20 cellular contexts compared by ENCODE assay signal in the genomic region with DNA sequence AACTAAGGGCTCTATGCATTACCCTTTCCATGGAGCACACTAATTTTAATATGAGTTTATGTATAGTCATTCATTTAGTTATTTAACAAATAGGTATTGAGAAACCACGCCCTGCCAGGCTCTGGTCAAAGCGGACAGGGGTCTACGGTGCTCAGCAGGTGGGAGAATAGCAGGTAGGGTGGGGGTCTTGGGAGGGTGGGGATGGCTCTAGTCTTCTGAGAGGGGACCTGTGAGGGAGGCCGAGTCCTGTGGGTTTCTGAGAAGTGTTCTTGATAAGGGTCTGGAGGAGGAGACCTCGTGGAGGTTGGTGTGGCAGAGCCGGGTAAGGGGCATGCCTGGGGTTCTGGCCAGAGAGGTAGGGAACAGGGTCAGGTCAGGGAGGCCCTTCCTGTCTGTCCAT. TPM values are rescaled to one million over a fixed set of nuclear protein-coding genes. Genes with fewer than 3 reads are reported as not detected.
DNase-seq lines count a peak whose midpoint lies in the region; ATAC-seq and TF ChIP-seq lines count a peak whose summit lies in the region.
"Had no signal": no experiment of that assay in that cellular context is flagged by ENCODE, and none has a peak within 500 bp of the region (broad histone marks: within the 10 kb centered on the region; RNA-seq: fewer than 3 reads in every experiment).

No MANE protein-coding gene starts in this region.

- H3K4me3 Mint-ChIP-seq in memory B cell = peak overlapping the region; percentile 97
- no peak overlapping the region for H3K4me3 Mint-ChIP-seq in type B pancreatic cell
- H3K4me3 Mint-ChIP-seq: CD8-positive, alpha-beta memory T cell; GM23338 had no signal

- H3K27ac ChIP-seq in OCI-LY3 (ENCODE audit: low read length) = peak overlapping the region; percentile 99
- H3K27ac ChIP-seq in effector memory CD4-positive, alpha-beta T cell (ENCODE audit: insufficient read depth, low read length, poor library complexity, severe bottlenecking) = no peak overlapping the region
- H3K27ac ChIP-seq: epithelial cell of prostate, SJSA1, vagina had no signal

- peaks cover 58% of the 10 kb centered on the region for H3K4me1 Mint-ChIP-seq in memory B cell
- no peaks in the 10 kb centered on the region for H3K4me1 Mint-ChIP-seq in type B pancreatic cell (ENCODE audit: unreplicated experiment)
- H3K4me1 Mint-ChIP-seq: CD8-positive, alpha-beta memory T cell; GM23338 had no signal

- no peaks in the 10 kb centered on the region for H3K27me3 ChIP-seq in OCI-LY3 (ENCODE audit: low read depth, low read length)
- no peaks in the 10 kb centered on the region for H3K27me3 ChIP-seq in effector memory CD4-positive, alpha-beta T cell (replicated peaks; ENCODE audit: control insufficient read depth, insufficient read depth, low read length, poor library complexity, severe bottlenecking)
- H3K27me3 ChIP-seq: heart right ventricle, vagina had no signal

- H2AFZ ChIP-seq in OCI-LY3 (ENCODE audit: low read depth, low read length) = no peak overlapping the region
- H2AFZ ChIP-seq: GM23338 had no signal

- H3K9ac ChIP-seq in OCI-LY3 (ENCODE audit: low read length) = peak overlapping the region; percentile 99

- H3K4me3 ChIP-seq in GM12864 (ENCODE audit: low read depth, low read length) (peak overlapping the region; percentile 58), OCI-LY3 (ENCODE audit: low read length) (peak overlapping the region; percentile 84)
- no peak overlapping the region for H3K4me3 ChIP-seq in effector memory CD4-positive, alpha-beta T cell (ENCODE audit: insufficient read depth, low read depth, low read length, poor library complexity, severe bottlenecking)
- H3K4me3 ChIP-seq: GM23338, SJSA1, vagina had no signal

- H3K9me3 Mint-ChIP-seq in memory B cell (no peaks in the 10 kb centered on the region), type B pancreatic cell (no peaks in the 10 kb centered on the region)
- H3K9me3 Mint-ChIP-seq: activated naive CD4-positive, alpha-beta T cell treated with anti-CD3 and anti-CD28 coated beads, Interleukin-2, amount 50 U/mL, for 72 hours; CD8-positive, alpha-beta memory T cell had no signal

- peaks cover 58% of the 10 kb centered on the region for H3K4me1 ChIP-seq in OCI-LY3 (ENCODE audit: low read length)
- H3K4me1 ChIP-seq in effector memory CD4-positive, alpha-beta T cell (ENCODE audit: control insufficient read depth, insufficient read depth, low read length, poor library complexity, severe bottlenecking) = no peaks in the 10 kb centered on the region
- H3K4me1 ChIP-seq: SJSA1, vagina had no signal

- peaks cover 25% of the 10 kb centered on the region for H4K20me1 ChIP-seq in OCI-LY3 (ENCODE audit: insufficient read depth, low read length)

- H3K27ac Mint-ChIP-seq in memory B cell = peak overlapping the region; percentile 100
- H3K27ac Mint-ChIP-seq in type B pancreatic cell = no peak overlapping the region
- H3K27ac Mint-ChIP-seq: activated naive CD4-positive, alpha-beta T cell treated with anti-CD3 and anti-CD28 coated beads, Interleukin-2, amount 50 U/mL, for 72 hours; CD8-positive, alpha-beta memory T cell; GM23338 had no signal

- peak overlapping the region; percentile 88 for H3K4me2 ChIP-seq in OCI-LY3 (ENCODE audit: low read length)
- H3K4me2 ChIP-seq: GM23338 had no signal

- H3K79me2 ChIP-seq in OCI-LY3 (ENCODE audit: low read length) = peaks cover 63% of the 10 kb centered on the region

- peaks cover 2% of the 10 kb centered on the region; the same call in 1 of the 2 replicates for H3K9me3 ChIP-seq in OCI-LY3 (ENCODE audit: insufficient read depth, low read length)
- no peaks in the 10 kb centered on the region for H3K9me3 ChIP-seq in effector memory CD4-positive, alpha-beta T cell (ENCODE audit: control insufficient read depth, low read length)
- H3K9me3 ChIP-seq: SJSA1, vagina had no signal

- DNase-seq in GM12864 (ENCODE audit: low read depth) = no peak
- DNase-seq in memory B cell (ENCODE audit: low spot score in 2 of 2) = no peak
- peak; percentile 18 for DNase-seq in type B pancreatic cell (ENCODE audit: extremely low spot score, unreplicated experiment)
- DNase-seq in effector memory CD4-positive, alpha-beta T cell = no peak
- DNase-seq in iPS-NIHi7 (ENCODE audit: extremely low spot score) = no peak
- DNase-seq: activated CD4-positive, alpha-beta T cell treated with anti-CD3 and anti-CD28 coated beads for 48 hours; CD8-positive, alpha-beta memory T cell; heart right ventricle; left ventricle myocardium superior; NCI-H1092; NCI-H2029; NCI-H345; stimulated activated CD4-positive, alpha-beta T cell treated with anti-CD3 and anti-CD28 coated beads, Interleukin-4, amount 100 ng/mL, for 4 hours had no signal

- H3K27me3 Mint-ChIP-seq in memory B cell (no peaks in the 10 kb centered on the region), type B pancreatic cell (peaks cover 5% of the 10 kb centered on the region)

- ATAC-seq in memory B cell (ENCODE audit: low read depth) (no peak), HG02884 (IDR thresholded peaks at IDR 0.05; ENCODE audit: unreplicated experiment) (no peak)
- ATAC-seq: activated naive CD4-positive, alpha-beta T cell treated with anti-CD3 and anti-CD28 coated beads, Interleukin-2, amount 50 U/mL, for 72 hours; GM23338 had no signal

- H3K36me3 ChIP-seq in OCI-LY3 (replicated peaks; ENCODE audit: low read depth, low read length) = peaks cover 41% of the 10 kb centered on the region
- no peaks in the 10 kb centered on the region for H3K36me3 ChIP-seq in effector memory CD4-positive, alpha-beta T cell (ENCODE audit: control insufficient read depth, insufficient read depth, low read length)
- H3K36me3 ChIP-seq: heart right ventricle, SJSA1, vagina had no signal

- H3K36me3 Mint-ChIP-seq in memory B cell = peaks cover 11% of the 10 kb centered on the region
- no peaks in the 10 kb centered on the region for H3K36me3 Mint-ChIP-seq in type B pancreatic cell
- H3K36me3 Mint-ChIP-seq: activated naive CD4-positive, alpha-beta T cell treated with anti-CD3 and anti-CD28 coated beads, Interleukin-2, amount 50 U/mL, for 72 hours; CD8-positive, alpha-beta memory T cell had no signal

- TF ChIP-seq CTCF in GM12864 (IDR thresholded peaks at IDR 0.05; ENCODE audit: low read depth, low read length, missing control alignments) (no peak), OCI-LY3 (IDR thresholded peaks at IDR 0.05; ENCODE audit: low read depth, low read length) (no peak), type B pancreatic cell (conservative IDR thresholded peaks at IDR 0.05) (no peak)

RNA-seq across cellular contexts. Expression of a gene that starts 1.1 kb away (rescaled TPM):
- total RNA-seq in type B pancreatic cell (ENCODE audit: low replicate concordance) = 0.05 TPM in 1 of 2 replicates, not detected in the other
